In the genomic region with DNA sequence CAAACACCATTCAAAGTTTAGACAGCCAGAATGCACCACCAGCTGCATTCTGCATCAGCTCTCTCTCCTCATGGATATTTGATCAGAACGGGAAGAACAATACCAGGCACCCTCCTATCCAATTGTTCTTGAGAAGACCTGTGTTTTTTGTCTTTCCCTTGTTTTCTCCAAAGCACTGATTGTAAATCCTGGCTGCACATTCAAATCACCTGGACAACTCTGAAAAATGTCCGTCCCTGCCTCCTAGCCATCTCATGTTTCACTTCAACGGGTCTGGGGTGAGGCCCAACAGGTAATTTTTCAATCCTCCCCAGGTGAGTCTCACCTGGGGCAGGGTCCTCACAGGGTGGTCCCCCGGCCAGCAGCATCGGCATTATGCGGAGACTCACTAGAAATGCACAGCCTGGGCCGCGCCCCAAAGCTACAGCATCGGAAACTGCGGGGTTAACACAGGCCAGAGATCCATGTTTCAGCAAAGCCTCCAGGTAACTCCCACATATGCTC, we compare ENCODE assay signal across 1 cellular context.
TF ChIP-seq lines count a peak whose summit lies in the region.

No MANE protein-coding gene starts in this region.

TF ChIP-seq in K562, 482 proteins besides CTCF, POLR2A, EP300 and RAD21:
- TF ChIP-seq, protein P1, sequence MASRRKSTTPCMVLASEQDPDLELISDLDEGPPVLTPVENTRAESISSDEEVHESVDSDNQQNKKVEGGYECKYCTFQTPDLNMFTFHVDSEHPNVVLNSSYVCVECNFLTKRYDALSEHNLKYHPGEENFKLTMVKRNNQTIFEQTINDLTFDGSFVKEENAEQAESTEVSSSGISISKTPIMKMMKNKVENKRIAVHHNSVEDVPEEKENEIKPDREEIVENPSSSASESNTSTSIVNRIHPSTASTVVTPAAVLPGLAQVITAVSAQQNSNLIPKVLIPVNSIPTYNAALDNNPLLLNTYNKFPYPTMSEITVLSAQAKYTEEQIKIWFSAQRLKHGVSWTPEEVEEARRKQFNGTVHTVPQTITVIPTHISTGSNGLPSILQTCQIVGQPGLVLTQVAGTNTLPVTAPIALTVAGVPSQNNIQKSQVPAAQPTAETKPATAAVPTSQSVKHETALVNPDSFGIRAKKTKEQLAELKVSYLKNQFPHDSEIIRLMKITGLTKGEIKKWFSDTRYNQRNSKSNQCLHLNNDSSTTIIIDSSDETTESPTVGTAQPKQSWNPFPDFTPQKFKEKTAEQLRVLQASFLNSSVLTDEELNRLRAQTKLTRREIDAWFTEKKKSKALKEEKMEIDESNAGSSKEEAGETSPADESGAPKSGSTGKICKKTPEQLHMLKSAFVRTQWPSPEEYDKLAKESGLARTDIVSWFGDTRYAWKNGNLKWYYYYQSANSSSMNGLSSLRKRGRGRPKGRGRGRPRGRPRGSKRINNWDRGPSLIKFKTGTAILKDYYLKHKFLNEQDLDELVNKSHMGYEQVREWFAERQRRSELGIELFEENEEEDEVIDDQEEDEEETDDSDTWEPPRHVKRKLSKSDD (conservative IDR thresholded peaks at IDR 0.05; ENCODE audit: low read length): no peak
- TF ChIP-seq JUND (IDR thresholded peaks at IDR 0.05; ENCODE audit: borderline replicate concordance, low read depth, low read length) (no peak), JUND (tag; IDR thresholded peaks at IDR 0.05; ENCODE audit: borderline replicate concordance, low read depth, low read length) (no peak), POLR2AphosphoS5 (IDR thresholded peaks at IDR 0.05; ENCODE audit: control insufficient read depth, insufficient read depth, low read depth, low read length) (no peak), ZNF444 (CRISPR knock-in tag; IDR thresholded peaks at IDR 0.05) (no peak), POLR3A (IDR thresholded peaks at IDR 0.05; ENCODE audit: borderline replicate concordance, extremely low read depth, insufficient read depth, insufficient read length) (no peak), CBFA2T3 (IDR thresholded peaks at IDR 0.05) (no peak), MYC (IDR thresholded peaks at IDR 0.05; ENCODE audit: low read depth, low read length) (no peak), MYC (CRISPR knock-in tag; IDR thresholded peaks at IDR 0.05; ENCODE audit: borderline replicate concordance, low read depth) (no peak)
